Comparison of ENCODE assay signal across 8 cellular contexts in the genomic region with DNA sequence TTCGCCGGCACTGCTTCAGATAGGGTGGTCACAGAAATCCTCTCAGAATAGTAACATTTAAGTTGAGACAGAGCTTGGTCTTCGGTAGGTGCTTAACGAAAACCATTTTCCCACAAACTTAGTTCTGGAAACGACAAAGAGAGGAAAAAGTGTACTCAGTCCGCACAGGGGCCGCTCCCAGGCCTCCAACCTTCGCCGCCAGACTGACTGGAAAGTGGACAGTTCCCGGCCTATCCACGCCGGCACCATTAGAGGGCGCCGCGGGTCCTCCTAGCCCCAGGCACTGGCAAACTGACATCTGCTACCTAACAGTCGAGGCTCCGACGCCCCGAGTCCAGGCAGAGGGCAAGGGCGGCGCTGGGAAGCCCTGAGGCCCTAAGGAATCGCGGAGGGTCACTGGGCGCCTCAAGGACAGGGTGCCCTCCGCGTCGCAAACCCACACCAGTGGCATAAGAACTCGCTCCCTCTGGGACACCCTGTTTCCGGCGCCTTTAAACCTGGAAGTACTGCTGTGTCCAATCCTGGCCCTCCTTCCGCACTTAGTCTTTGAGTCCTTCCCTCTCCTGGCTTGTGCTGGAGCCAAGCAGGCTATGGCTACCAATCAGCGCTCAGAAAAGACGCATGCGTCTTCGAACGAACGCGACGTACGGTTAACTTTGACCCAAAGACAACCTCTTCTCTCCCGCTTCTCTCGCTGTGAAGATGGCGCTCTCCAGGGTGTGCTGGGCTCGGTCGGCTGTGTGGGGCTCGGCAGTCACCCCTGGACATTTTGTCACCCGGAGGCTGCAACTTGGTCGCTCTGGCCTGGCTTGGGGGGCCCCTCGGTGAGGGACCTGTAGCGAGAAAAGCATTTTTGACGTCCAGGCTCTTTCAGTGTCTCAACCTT. TPM values are rescaled to one million over a fixed set of nuclear protein-coding genes. Genes with fewer than 3 reads are reported as not detected.
A peak's percentile ranks its signal among the peaks of the same experiment; 100 is the strongest.
DNase-seq lines count a peak whose midpoint lies in the region; ATAC-seq, FAIRE-seq and TF ChIP-seq lines count a peak whose summit lies in the region.

A gene with protein sequence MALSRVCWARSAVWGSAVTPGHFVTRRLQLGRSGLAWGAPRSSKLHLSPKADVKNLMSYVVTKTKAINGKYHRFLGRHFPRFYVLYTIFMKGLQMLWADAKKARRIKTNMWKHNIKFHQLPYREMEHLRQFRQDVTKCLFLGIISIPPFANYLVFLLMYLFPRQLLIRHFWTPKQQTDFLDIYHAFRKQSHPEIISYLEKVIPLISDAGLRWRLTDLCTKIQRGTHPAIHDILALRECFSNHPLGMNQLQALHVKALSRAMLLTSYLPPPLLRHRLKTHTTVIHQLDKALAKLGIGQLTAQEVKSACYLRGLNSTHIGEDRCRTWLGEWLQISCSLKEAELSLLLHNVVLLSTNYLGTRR (plus strand): TSS at position 673 of the 886 bp plus-strand sequence. CDS start 30 bp downstream, at position 703.

- peak within 1 kb of the TSS; percentile 90 for H3K27ac ChIP-seq in trophoblast cell (ENCODE audit: low read depth, low read length)
- H3K27ac ChIP-seq in transverse colon = peak within 1 kb of the TSS; percentile 90 to 99 (median 94)

- no peak within 1 kb of the TSS for H3K23ac ChIP-seq in trophoblast cell (ENCODE audit: low read length)

- ATAC-seq in HG02840 (IDR thresholded peaks at IDR 0.05; ENCODE audit: low FRiP score, unreplicated experiment) = peak; percentile 96

- peak within 1 kb of the TSS; percentile 91 for H4K12ac ChIP-seq in trophoblast cell (ENCODE audit: low read depth, low read length)

- peak within 1 kb of the TSS; percentile 98 for H3K9ac ChIP-seq in adipocyte (ENCODE audit: low read length)
- peak within 1 kb of the TSS; percentile 93 for H3K9ac ChIP-seq in trophoblast cell (ENCODE audit: low read length)

- H3K4me3 ChIP-seq in adipocyte (ENCODE audit: low read length) (peak within 1 kb of the TSS; percentile 98), trophoblast cell (ENCODE audit: low read depth, low read length) (peak within 1 kb of the TSS; percentile 84), transverse colon (peak within 1 kb of the TSS; percentile 62 to 96 (median 80))

- peak within 1 kb of the TSS; percentile 86 for H3K18ac ChIP-seq in trophoblast cell (ENCODE audit: low read length)

- H2BK5ac ChIP-seq in trophoblast cell (ENCODE audit: low read depth, low read length, poor library complexity) = peak within 1 kb of the TSS; percentile 95

- peak within 1 kb of the TSS; percentile 98 for H4K8ac ChIP-seq in trophoblast cell (ENCODE audit: low read depth, low read length)

- no peak for TF ChIP-seq EP300 in transverse colon (IDR thresholded peaks at IDR 0.05; ENCODE audit: low read depth)

- TF ChIP-seq CTCF in transverse colon (IDR thresholded peaks at IDR 0.05) = peak; percentile 84 to 94 (median 92)

- in situ Hi-C loops in transverse colon (cut with MboI; ENCODE audit: low pct_ligation_motif_present in 1 of 4, low pct_unique_long_range_greater_than_20kb in 1 of 4, low sequenced_read_pairs in 3 of 4) = no loop called here

- H2BK12ac ChIP-seq in trophoblast cell (ENCODE audit: low read length) = peak within 1 kb of the TSS; percentile 20

- DNase-seq in GM12891 (ENCODE audit: insufficient read length, low spot score) (peak; percentile 82), NCI-H1436 (lab: John Stamatoyannopoulos, UW) (peak; percentile 96), T follicular helper cell (ENCODE audit: low read depth) (peak; percentile 88), adipocyte (ENCODE audit: low read depth) (peak; percentile 99), cardiac septum (ENCODE audit: low spot score) (peak; percentile 97), trophoblast cell (peak; percentile 98 to 99), transverse colon (peak; percentile 95)

- H3K9me3 ChIP-seq in adipocyte (ENCODE audit: control insufficient read depth, low read length) = no peaks in the 10 kb centered on the region
- H3K9me3 ChIP-seq in trophoblast cell (ENCODE audit: insufficient read depth, low read depth, low read length) = no peaks in the 10 kb centered on the region
- H3K9me3 ChIP-seq in transverse colon = no peaks in the 10 kb centered on the region

- H2BK120ac ChIP-seq in trophoblast cell (ENCODE audit: insufficient read depth, low read length, poor library complexity) = peak within 1 kb of the TSS; percentile 84

- peak; percentile 90 for TF ChIP-seq POLR2A in GM12891 (IDR thresholded peaks at IDR 0.05; ENCODE audit: low read depth, low read length)
- peak; percentile 93 for TF ChIP-seq POLR2A in transverse colon (IDR thresholded peaks at IDR 0.05)

- WGBS in trophoblast cell (ENCODE audit: extremely low coverage, insufficient coverage, insufficient read length) = no CpG with 5 or more reads among the region's 51 CpGs
- WGBS in transverse colon (ENCODE audit: low coverage in 1 of 2), 2 donors = 5 to 29% methylated on average over 4 to 51 of the region's 51 CpGs

- H3K4ac ChIP-seq in trophoblast cell (ENCODE audit: low read depth, low read length) = peak within 1 kb of the TSS; percentile 68

- peaks cover 6% of the 10 kb centered on the region for H3K79me2 ChIP-seq in trophoblast cell (ENCODE audit: control insufficient read depth, insufficient read depth, low read length, poor library complexity)

- peak; percentile 97 for FAIRE-seq in GM12891 (lab: Jason Lieb, UNC)

- H2AFZ ChIP-seq in trophoblast cell (ENCODE audit: insufficient read depth, low read length, poor library complexity) = peak within 1 kb of the TSS; percentile 90

- H3K14ac ChIP-seq in trophoblast cell (ENCODE audit: low read length) = peak within 1 kb of the TSS; percentile 94

- H3K36me3 ChIP-seq in adipocyte (ENCODE audit: control insufficient read depth, insufficient read depth, low read length, severe bottlenecking) (peaks cover 10% of the 10 kb centered on the region), trophoblast cell (ENCODE audit: control insufficient read depth in 1 of 2, insufficient read depth in 2 of 2, low read length in 2 of 2) (no peaks in the 10 kb centered on the region), transverse colon (peaks cover 0 to 9% (median 4%) of the 10 kb centered on the region in 4 donors)

- H3K4me1 ChIP-seq in adipocyte (ENCODE audit: control insufficient read depth, insufficient read depth, low read length) (peaks cover 26% of the 10 kb centered on the region), trophoblast cell (ENCODE audit: control insufficient read depth in 1 of 2, insufficient read depth in 2 of 2, low read length in 2 of 2) (peaks cover 4 to 6% of the 10 kb centered on the region in 2 experiments), transverse colon (peaks cover 10 to 25% (median 19%) of the 10 kb centered on the region in 4 donors)

- H4K91ac ChIP-seq in trophoblast cell (ENCODE audit: low read depth, low read length) = peak within 1 kb of the TSS; percentile 89

- intact Hi-C loops in cardiac septum (cut with DNase I) = loop anchor here (2.0 to 5.0 kb wide), 3 partner anchors 21 to 294 kb away; partner anchors contain the start of genes CSRNP2 and SLC11A2
- intact Hi-C loops in transverse colon (cut with DNase I; ENCODE audit: low total_unique reads) = no loop called here

- peaks cover 11% of the 10 kb centered on the region for H3K79me1 ChIP-seq in trophoblast cell (ENCODE audit: low read length)

- H3K4me2 ChIP-seq in trophoblast cell (ENCODE audit: low read length) = peak within 1 kb of the TSS; percentile 60

- peak within 1 kb of the TSS; percentile 24 for H2AK5ac ChIP-seq in trophoblast cell (ENCODE audit: low read length)

- H3K27me3 ChIP-seq in adipocyte (replicated peaks; ENCODE audit: control insufficient read depth, insufficient read depth, low read length) (no peaks in the 10 kb centered on the region), trophoblast cell (ENCODE audit: insufficient read depth, low read length) (no peaks in the 10 kb centered on the region), transverse colon (no peaks in the 10 kb centered on the region)

TF ChIP-seq in GM12891, 5 proteins besides CTCF, POLR2A, EP300 and RAD21:
- TF ChIP-seq POU2F2 (IDR thresholded peaks at IDR 0.05; ENCODE audit: low read depth, low read length) (peak; percentile 76; the same call in 1 of the 2 replicates), POLR2AphosphoS5 (IDR thresholded peaks at IDR 0.05; ENCODE audit: low read depth, low read length) (peak; percentile 90), TAF1 (IDR thresholded peaks at IDR 0.05; ENCODE audit: low read depth, low read length) (peak; percentile 89), SPI1 (IDR thresholded peaks at IDR 0.05; ENCODE audit: low read depth, low read length) (no peak), PAX5 (IDR thresholded peaks at IDR 0.05; ENCODE audit: insufficient read depth, low read length, severe bottlenecking) (no peak)

RNA-seq across cellular contexts. Expression of the gene that starts here (rescaled TPM):
- polyA plus RNA-seq in GM12891 (2012; ENCODE audit: low read depth, missing spikeins) = 68.1 TPM
- 27.3 TPM for total RNA-seq in cardiac septum
- polyA plus RNA-seq in trophoblast cell (2013) = 21.3 TPM in 2 replicates
- 100 to 1,000 TPM in 1 of 4 donors, 10 to 100 TPM in 3; 45.3 to 109 (median 88.9) TPM for total RNA-seq in transverse colon

Comparison
In these comparisons a context has a peak if more than half of its experiments do, and no peak if none do; other contexts are left out.
1. Peak in every context shown above with its lines: DNase-seq, ATAC-seq, H3K4me3 ChIP-seq and H3K27ac ChIP-seq.